Comparison of ENCODE assay signal across 20 cellular contexts in the genomic region with DNA sequence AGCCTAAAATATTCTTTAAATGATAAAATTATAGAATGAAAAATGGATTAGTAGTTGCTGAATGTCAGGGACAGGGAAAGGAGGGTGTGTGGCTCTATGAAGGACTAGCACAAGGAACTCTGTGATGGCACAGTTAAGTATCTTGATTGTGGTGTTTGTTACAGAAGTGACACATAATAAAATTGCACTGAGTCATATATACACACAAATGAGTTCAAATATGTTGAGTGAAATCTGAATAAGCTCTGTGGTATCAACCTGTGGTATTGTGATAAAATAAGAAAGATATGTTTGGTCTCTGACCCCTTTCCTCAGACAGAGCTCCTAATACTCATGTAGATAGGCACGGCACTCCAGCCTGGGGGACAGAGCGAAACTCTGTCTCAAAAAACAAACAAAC.
DNase-seq lines count a peak whose midpoint lies in the region; ATAC-seq, FAIRE-seq and TF ChIP-seq lines count a peak whose summit lies in the region.
"Had no signal": no experiment of that assay in that cellular context is flagged by ENCODE, and none has a peak within 500 bp of the region (broad histone marks: within the 10 kb centered on the region; RNA-seq: fewer than 3 reads in every experiment).

No MANE protein-coding gene starts in this region.

- no peaks in the 10 kb centered on the region for H3K36me3 Mint-ChIP-seq in T-helper 2 cell treated with Interferon-gamma antibody and Interleukin-4, amounts not matched to agents 5 μg/mL and 100 μg/mL, for 36 hours (ENCODE audit: low read depth)
- no peaks in the 10 kb centered on the region for H3K36me3 Mint-ChIP-seq in nephron progenitor cell (ENCODE audit: low read depth)
- H3K36me3 Mint-ChIP-seq: CD4-positive, alpha-beta memory T cell had no signal

- H3K4me1 ChIP-seq in mammary epithelial cell (ENCODE audit: insufficient read depth, low read length) (no peaks in the 10 kb centered on the region), breast epithelium (no peaks in the 10 kb centered on the region)
- H3K4me1 ChIP-seq: BLaER1, SJSA1 had no signal

- in situ Hi-C loops in mammary epithelial cell (cut with MboI; ENCODE audit: low sequenced_read_pairs in 2 of 2): no loop called here

- H3K9me3 Mint-ChIP-seq in T-helper 2 cell treated with Interferon-gamma antibody and Interleukin-4, amounts not matched to agents 5 μg/mL and 100 μg/mL, for 36 hours: no peaks in the 10 kb centered on the region
- no peaks in the 10 kb centered on the region for H3K9me3 Mint-ChIP-seq in nephron progenitor cell
- H3K9me3 Mint-ChIP-seq: CD4-positive, alpha-beta memory T cell had no signal

- no peak overlapping the region for H3K27ac Mint-ChIP-seq in T-helper 2 cell treated with Interferon-gamma antibody and Interleukin-4, amounts not matched to agents 5 μg/mL and 100 μg/mL, for 36 hours
- no peak overlapping the region for H3K27ac Mint-ChIP-seq in nephron progenitor cell
- H3K27ac Mint-ChIP-seq: CD4-positive, alpha-beta memory T cell had no signal

- H3K4me1 Mint-ChIP-seq in T-helper 2 cell treated with Interferon-gamma antibody and Interleukin-4, amounts not matched to agents 5 μg/mL and 100 μg/mL, for 36 hours (ENCODE audit: low read depth): no peaks in the 10 kb centered on the region
- H3K4me1 Mint-ChIP-seq in nephron progenitor cell: no peaks in the 10 kb centered on the region
- H3K4me1 Mint-ChIP-seq: CD4-positive, alpha-beta memory T cell had no signal

- intact Hi-C loops in mammary epithelial cell (cut with micrococcal nuclease): no loop called here
- intact Hi-C loops in breast epithelium (cut with DNase I; ENCODE audit: low total_unique reads): no loop called here

- H2AFZ ChIP-seq in mammary epithelial cell (ENCODE audit: low read depth, low read length): no peak overlapping the region

- no peak overlapping the region for H3K4me2 ChIP-seq in mammary epithelial cell (ENCODE audit: insufficient read depth, low read depth, low read length)
- H3K4me2 ChIP-seq: BLaER1 had no signal

- H3K4me3 ChIP-seq in mammary epithelial cell (replicated peaks in 1 of 3; ENCODE audit: insufficient read depth in 1 of 3, low read depth in 2 of 3, low read length in 3 of 3) (no peak overlapping the region), breast epithelium (no peak overlapping the region), bronchial epithelial cell (ENCODE audit: low read depth, low read length) (no peak overlapping the region)
- H3K4me3 ChIP-seq: BLaER1, SJSA1 had no signal

- no peaks in the 10 kb centered on the region for H3K27me3 ChIP-seq in mammary epithelial cell (ENCODE audit: insufficient read depth, low read length)
- no peaks in the 10 kb centered on the region for H3K27me3 ChIP-seq in breast epithelium
- H3K27me3 ChIP-seq in bronchial epithelial cell (ENCODE audit: control insufficient read depth, insufficient read depth, low read length): no peaks in the 10 kb centered on the region
- H3K27me3 ChIP-seq: BLaER1, SJSA1 had no signal

- dilution Hi-C loops in mammary epithelial cell (cut with HindIII; ENCODE audit: low sequenced_read_pairs): no loop called here

- no peak for ATAC-seq in HG03280 (IDR thresholded peaks at IDR 0.05; ENCODE audit: unreplicated experiment)

- BruUV-seq in mammary epithelial cell (replicated peaks; lab: Mats Ljungman, UMichigan): no TSS peak

- no peaks in the 10 kb centered on the region for H4K20me1 ChIP-seq in mammary epithelial cell (ENCODE audit: insufficient read depth, low read length)
- H4K20me1 ChIP-seq: BLaER1 had no signal

- H3K9ac ChIP-seq in mammary epithelial cell (ENCODE audit: insufficient read depth, low read length): no peak overlapping the region
- H3K9ac ChIP-seq: BLaER1 had no signal

- H3K4me3 Mint-ChIP-seq in T-helper 2 cell treated with Interferon-gamma antibody and Interleukin-4, amounts not matched to agents 5 μg/mL and 100 μg/mL, for 36 hours: no peak overlapping the region
- no peak overlapping the region for H3K4me3 Mint-ChIP-seq in nephron progenitor cell
- H3K4me3 Mint-ChIP-seq: CD4-positive, alpha-beta memory T cell had no signal

- no peak overlapping the region for H3K27ac ChIP-seq in mammary epithelial cell (ENCODE audit: insufficient read depth, low read depth, low read length)
- H3K27ac ChIP-seq in breast epithelium: no peak overlapping the region
- H3K27ac ChIP-seq: BLaER1, SJSA1 had no signal

- H3K9me3 ChIP-seq in mammary epithelial cell (replicated peaks; ENCODE audit: insufficient read depth, low read length) (no peaks in the 10 kb centered on the region), breast epithelium (no peaks in the 10 kb centered on the region)
- H3K9me3 ChIP-seq: BLaER1 had no signal

- TF ChIP-seq POLR2A in breast epithelium (IDR thresholded peaks at IDR 0.05): no peak

- CTCF ChIA-PET in mammary epithelial cell (lab: Charles Lee; ENCODE audit: low non-redundant PET): no interaction called here

- TF ChIP-seq CTCF in mammary epithelial cell (conservative IDR thresholded peaks at IDR 0.05 in 1 of 2, IDR thresholded peaks at IDR 0.05 in 1 of 2; ENCODE audit: extremely low read depth in 1 of 2, insufficient read depth in 1 of 2, low read depth in 1 of 2, low read length in 2 of 2) (no peak), breast epithelium (IDR thresholded peaks at IDR 0.05) (no peak), bronchial epithelial cell (IDR thresholded peaks at IDR 0.05; ENCODE audit: insufficient read depth, low read length, severe bottlenecking) (no peak), nephron progenitor cell (IDR thresholded peaks at IDR 0.05) (no peak)

- peak; percentile 1 for DNase-seq in mammary epithelial cell
- DNase-seq in breast epithelium (ENCODE audit: low spot score in 2 of 2): no peak
- DNase-seq in RPMI7951 (ENCODE audit: low read depth): peak; percentile 52
- DNase-seq in bronchial epithelial cell (ENCODE audit: low read depth): peak; percentile 22
- no peak for DNase-seq in DMS79 (lab: John Stamatoyannopoulos, UW)
- DNase-seq in T-helper 2 cell treated with Interferon-gamma antibody and Interleukin-4, amounts not matched to agents 5 μg/mL and 100 μg/mL, for 36 hours (ENCODE audit: low spot score): no peak
- DNase-seq in nephron progenitor cell: no peak
- DNase-seq: CD4-positive, alpha-beta memory T cell; DMS153; KG1; NCI-H1417 treated with DMSO at 0.1 percent for 48 hours; NCI-H187 treated with DMSO at 0.1 percent for 48 hours; NCI-H2227 treated with DMSO at 0.1 percent for 48 hours; NCI-H524; NCI-H82 had no signal

- no peaks in the 10 kb centered on the region for H3K79me2 ChIP-seq in mammary epithelial cell (ENCODE audit: insufficient read depth, low read length)

- H3K36me3 ChIP-seq in mammary epithelial cell (ENCODE audit: insufficient read depth, low read length) (no peaks in the 10 kb centered on the region), breast epithelium (no peaks in the 10 kb centered on the region), bronchial epithelial cell (ENCODE audit: control insufficient read depth, insufficient read depth, low read length) (no peaks in the 10 kb centered on the region)
- H3K36me3 ChIP-seq: BLaER1, SJSA1 had no signal

- 61% methylated on average over 2 of the region's 2 CpGs for WGBS in mammary epithelial cell (ENCODE audit: low coverage, missing lambda C conversion rate)

- H3K27me3 Mint-ChIP-seq in T-helper 2 cell treated with Interferon-gamma antibody and Interleukin-4, amounts not matched to agents 5 μg/mL and 100 μg/mL, for 36 hours (ENCODE audit: low read depth): no peaks in the 10 kb centered on the region
- H3K27me3 Mint-ChIP-seq in nephron progenitor cell (ENCODE audit: low read depth, poor library complexity): no peaks in the 10 kb centered on the region

- FAIRE-seq in bronchial epithelial cell (lab: Jason Lieb, UNC): no peak
- FAIRE-seq: A204.1, H54 had no signal

Comparison
In these comparisons a context has a peak if more than half of its experiments do, and no peak if none do; other contexts are left out.
1. DNase-seq: peak in mammary epithelial cell (single experiment), RPMI7951 (single experiment) and bronchial epithelial cell (single experiment); none in breast epithelium (0 of 2), DMS79 (single experiment), T-helper 2 cell treated with Interferon-gamma antibody and Interleukin-4, amounts not matched to agents 5 μg/mL and 100 μg/mL, for 36 hours (single experiment) and nephron progenitor cell (single experiment).